1 cellular context compared by ENCODE assay signal in genomic region chr19:49117677-49118564, GRCh38.
A peak's percentile ranks its signal among the peaks of the same experiment; 100 is the strongest.
TF ChIP-seq lines count a peak whose summit lies in the region.

No MANE protein-coding gene starts in this region.

TF ChIP-seq in HepG2, 621 proteins besides CTCF, POLR2A, EP300 and RAD21 (continues in another document):
- 0 out of 2 replicates have a peak, but pooled peaks have one; percentile 7 for TF ChIP-seq ZNF550 (CRISPR knock-in tag; IDR thresholded peaks at IDR 0.05; ENCODE audit: borderline replicate concordance)
- peak; percentile 55; the same call in 1 of the 2 replicates for TF ChIP-seq NR2F6 (IDR thresholded peaks at IDR 0.05)
- TF ChIP-seq NR2F6 (CRISPR knock-in tag; IDR thresholded peaks at IDR 0.05): peak; percentile 5; the same call in 1 of the 2 replicates
- no peak for TF ChIP-seq RBM22 (optimal IDR thresholded peaks at IDR 0.05; ENCODE audit: low read length)
- TF ChIP-seq TBL1XR1 (IDR thresholded peaks at IDR 0.05; ENCODE audit: borderline replicate concordance, low read length, partially characterized antibody): no peak
- no peak for TF ChIP-seq U2AF1 (optimal IDR thresholded peaks at IDR 0.05; ENCODE audit: low read depth, low read length)
- no peak for TF ChIP-seq TRAFD1 (CRISPR knock-in tag; IDR thresholded peaks at IDR 0.05; ENCODE audit: borderline replicate concordance)
- 0 out of 2 replicates have a peak, but pooled peaks have one; percentile 0 for TF ChIP-seq MIER3 (CRISPR knock-in tag; IDR thresholded peaks at IDR 0.05; ENCODE audit: borderline replicate concordance)
- peak; percentile 29; the same call in 1 of the 2 replicates for TF ChIP-seq ZNF44 (CRISPR knock-in tag; IDR thresholded peaks at IDR 0.05)
- no peak for TF ChIP-seq CREB3 (CRISPR knock-in tag; IDR thresholded peaks at IDR 0.05)
- TF ChIP-seq KDM5B (CRISPR knock-in tag; IDR thresholded peaks at IDR 0.05; ENCODE audit: borderline replicate concordance): 0 out of 2 replicates have a peak, but pooled peaks have one; percentile 24
- TF ChIP-seq HNF4A (CRISPR knock-in tag; IDR thresholded peaks at IDR 0.05): peak; percentile 30
- TF ChIP-seq ZNF264 (CRISPR knock-in tag; IDR thresholded peaks at IDR 0.05): no peak
- TF ChIP-seq ZBTB33 (CRISPR knock-in tag; IDR thresholded peaks at IDR 0.05): 0 out of 2 replicates have a peak, but pooled peaks have one; percentile 17
- TF ChIP-seq, protein P1, sequence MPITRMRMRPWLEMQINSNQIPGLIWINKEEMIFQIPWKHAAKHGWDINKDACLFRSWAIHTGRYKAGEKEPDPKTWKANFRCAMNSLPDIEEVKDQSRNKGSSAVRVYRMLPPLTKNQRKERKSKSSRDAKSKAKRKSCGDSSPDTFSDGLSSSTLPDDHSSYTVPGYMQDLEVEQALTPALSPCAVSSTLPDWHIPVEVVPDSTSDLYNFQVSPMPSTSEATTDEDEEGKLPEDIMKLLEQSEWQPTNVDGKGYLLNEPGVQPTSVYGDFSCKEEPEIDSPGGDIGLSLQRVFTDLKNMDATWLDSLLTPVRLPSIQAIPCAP (CRISPR knock-in tag; IDR thresholded peaks at IDR 0.05; ENCODE audit: low read depth): no peak
- no peak for TF ChIP-seq RBAK (CRISPR knock-in tag; IDR thresholded peaks at IDR 0.05)
- TF ChIP-seq, protein P2, sequence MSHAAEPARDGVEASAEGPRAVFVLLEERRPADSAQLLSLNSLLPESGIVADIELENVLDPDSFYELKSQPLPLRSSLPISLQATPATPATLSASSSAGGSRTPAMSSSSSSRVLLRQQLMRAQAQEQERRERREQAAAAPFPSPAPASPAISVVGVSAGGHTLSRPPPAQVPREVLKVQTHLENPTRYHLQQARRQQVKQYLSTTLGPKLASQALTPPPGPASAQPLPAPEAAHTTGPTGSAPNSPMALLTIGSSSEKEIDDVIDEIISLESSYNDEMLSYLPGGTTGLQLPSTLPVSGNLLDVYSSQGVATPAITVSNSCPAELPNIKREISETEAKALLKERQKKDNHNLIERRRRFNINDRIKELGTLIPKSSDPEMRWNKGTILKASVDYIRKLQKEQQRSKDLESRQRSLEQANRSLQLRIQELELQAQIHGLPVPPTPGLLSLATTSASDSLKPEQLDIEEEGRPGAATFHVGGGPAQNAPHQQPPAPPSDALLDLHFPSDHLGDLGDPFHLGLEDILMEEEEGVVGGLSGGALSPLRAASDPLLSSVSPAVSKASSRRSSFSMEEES (CRISPR knock-in tag; IDR thresholded peaks at IDR 0.05): no peak
- TF ChIP-seq, protein P3, sequence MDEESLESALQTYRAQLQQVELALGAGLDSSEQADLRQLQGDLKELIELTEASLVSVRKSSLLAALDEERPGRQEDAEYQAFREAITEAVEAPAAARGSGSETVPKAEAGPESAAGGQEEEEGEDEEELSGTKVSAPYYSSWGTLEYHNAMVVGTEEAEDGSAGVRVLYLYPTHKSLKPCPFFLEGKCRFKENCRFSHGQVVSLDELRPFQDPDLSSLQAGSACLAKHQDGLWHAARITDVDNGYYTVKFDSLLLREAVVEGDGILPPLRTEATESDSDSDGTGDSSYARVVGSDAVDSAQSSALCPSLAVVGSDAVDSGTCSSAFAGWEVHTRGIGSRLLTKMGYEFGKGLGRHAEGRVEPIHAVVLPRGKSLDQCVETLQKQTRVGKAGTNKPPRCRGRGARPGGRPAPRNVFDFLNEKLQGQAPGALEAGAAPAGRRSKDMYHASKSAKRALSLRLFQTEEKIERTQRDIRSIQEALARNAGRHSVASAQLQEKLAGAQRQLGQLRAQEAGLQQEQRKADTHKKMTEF (CRISPR knock-in tag; IDR thresholded peaks at IDR 0.05): no peak
- TF ChIP-seq, protein P4, sequence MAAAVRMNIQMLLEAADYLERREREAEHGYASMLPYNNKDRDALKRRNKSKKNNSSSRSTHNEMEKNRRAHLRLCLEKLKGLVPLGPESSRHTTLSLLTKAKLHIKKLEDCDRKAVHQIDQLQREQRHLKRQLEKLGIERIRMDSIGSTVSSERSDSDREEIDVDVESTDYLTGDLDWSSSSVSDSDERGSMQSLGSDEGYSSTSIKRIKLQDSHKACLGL (CRISPR knock-in tag; IDR thresholded peaks at IDR 0.05): no peak
- no peak for TF ChIP-seq AHR (CRISPR knock-in tag; IDR thresholded peaks at IDR 0.05)
- no peak for TF ChIP-seq EHMT2 (IDR thresholded peaks at IDR 0.05; ENCODE audit: borderline replicate concordance, low read depth, low read length)
- no peak for TF ChIP-seq THAP11 (CRISPR knock-in tag; IDR thresholded peaks at IDR 0.05)
- TF ChIP-seq KMT2A (CRISPR knock-in tag; IDR thresholded peaks at IDR 0.05): no peak
- TF ChIP-seq ZNF784 (CRISPR knock-in tag; IDR thresholded peaks at IDR 0.05; ENCODE audit: borderline replicate concordance): 0 out of 2 replicates have a peak, but pooled peaks have one; percentile 39
- peak; percentile 11 for TF ChIP-seq DBP (CRISPR knock-in tag; IDR thresholded peaks at IDR 0.05; ENCODE audit: not compliant biosample characterization)
- no peak for TF ChIP-seq ZNF7 (CRISPR knock-in tag; IDR thresholded peaks at IDR 0.05)
- no peak for TF ChIP-seq TP53 (CRISPR knock-in tag; conservative IDR thresholded peaks at IDR 0.05)
- TF ChIP-seq ZNF605 (CRISPR knock-in tag; IDR thresholded peaks at IDR 0.05): 0 out of 2 replicates have a peak, but pooled peaks have one; percentile 9
- TF ChIP-seq, protein P5, sequence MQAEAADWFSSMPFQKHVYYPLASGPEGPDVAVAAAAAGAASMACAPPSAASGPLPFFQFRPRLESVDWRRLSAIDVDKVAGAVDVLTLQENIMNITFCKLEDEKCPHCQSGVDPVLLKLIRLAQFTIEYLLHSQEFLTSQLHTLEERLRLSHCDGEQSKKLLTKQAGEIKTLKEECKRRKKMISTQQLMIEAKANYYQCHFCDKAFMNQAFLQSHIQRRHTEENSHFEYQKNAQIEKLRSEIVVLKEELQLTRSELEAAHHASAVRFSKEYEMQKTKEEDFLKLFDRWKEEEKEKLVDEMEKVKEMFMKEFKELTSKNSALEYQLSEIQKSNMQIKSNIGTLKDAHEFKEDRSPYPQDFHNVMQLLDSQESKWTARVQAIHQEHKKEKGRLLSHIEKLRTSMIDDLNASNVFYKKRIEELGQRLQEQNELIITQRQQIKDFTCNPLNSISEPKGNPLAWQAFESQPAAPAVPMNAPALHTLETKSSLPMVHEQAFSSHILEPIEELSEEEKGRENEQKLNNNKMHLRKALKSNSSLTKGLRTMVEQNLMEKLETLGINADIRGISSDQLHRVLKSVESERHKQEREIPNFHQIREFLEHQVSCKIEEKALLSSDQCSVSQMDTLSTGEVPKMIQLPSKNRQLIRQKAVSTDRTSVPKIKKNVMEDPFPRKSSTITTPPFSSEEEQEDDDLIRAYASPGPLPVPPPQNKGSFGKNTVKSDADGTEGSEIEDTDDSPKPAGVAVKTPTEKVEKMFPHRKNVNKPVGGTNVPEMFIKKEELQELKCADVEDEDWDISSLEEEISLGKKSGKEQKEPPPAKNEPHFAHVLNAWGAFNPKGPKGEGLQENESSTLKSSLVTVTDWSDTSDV (CRISPR knock-in tag; IDR thresholded peaks at IDR 0.05): no peak
- no peak for TF ChIP-seq HNRNPK (IDR thresholded peaks at IDR 0.05; ENCODE audit: low read depth, low read length, poor library complexity, severe bottlenecking)
- no peak for TF ChIP-seq GTF2F1 (IDR thresholded peaks at IDR 0.05; ENCODE audit: low read length)
- TF ChIP-seq NFYC (CRISPR knock-in tag; IDR thresholded peaks at IDR 0.05): no peak
- TF ChIP-seq ZNF724P (CRISPR knock-in tag; IDR thresholded peaks at IDR 0.05; ENCODE audit: borderline replicate concordance): 0 out of 2 replicates have a peak, but pooled peaks have one; percentile 51
- no peak for TF ChIP-seq PHF20 (CRISPR knock-in tag; IDR thresholded peaks at IDR 0.05)
- TF ChIP-seq ZHX2 (IDR thresholded peaks at IDR 0.05; ENCODE audit: low read depth): no peak
- no peak for TF ChIP-seq ZHX2 (CRISPR knock-in tag; IDR thresholded peaks at IDR 0.05; ENCODE audit: borderline replicate concordance)
- no peak for TF ChIP-seq MEF2D (CRISPR knock-in tag; IDR thresholded peaks at IDR 0.05)
- no peak for TF ChIP-seq NFKBIZ (CRISPR knock-in tag; IDR thresholded peaks at IDR 0.05)
- TF ChIP-seq ZNF292 (CRISPR knock-in tag; IDR thresholded peaks at IDR 0.05; ENCODE audit: borderline replicate concordance, low read depth): 0 out of 2 replicates have a peak, but pooled peaks have one; percentile 6
- no peak for TF ChIP-seq ZNF883 (CRISPR knock-in tag; IDR thresholded peaks at IDR 0.05; ENCODE audit: not compliant biosample characterization)
